Comparison of ENCODE assay signal across 17 cellular contexts in genomic region chr2:792687-793086, GRCh38.
DNase-seq lines count a peak whose midpoint lies in the region; ATAC-seq, FAIRE-seq and TF ChIP-seq lines count a peak whose summit lies in the region.
"Had no signal": no experiment of that assay in that cellular context is flagged by ENCODE, and none has a peak within 500 bp of the region (broad histone marks: within the 10 kb centered on the region; RNA-seq: fewer than 3 reads in every experiment).

No MANE protein-coding gene starts in this region.

- H3K23me2 ChIP-seq in H1 (ENCODE audit: low read depth, low read length), result no peaks in the 10 kb centered on the region

- H3K56ac ChIP-seq in H1 (replicated peaks; ENCODE audit: insufficient read length, low read depth, low read length), result no peak overlapping the region

- H4K20me1 ChIP-seq in H1 (replicated peaks in 1 of 2; ENCODE audit: control insufficient read depth in 1 of 2, insufficient read depth in 2 of 2, low read length in 2 of 2) (no peaks in the 10 kb centered on the region), hepatocyte (ENCODE audit: insufficient read depth, poor library complexity, severe bottlenecking) (no peaks in the 10 kb centered on the region)
- H4K20me1 ChIP-seq: BLaER1 had no signal

- CTCF ChIA-PET in H1 (lab: Charles Lee; ENCODE audit: partially characterized antibody), result no interaction called here

- H3K4me1 ChIP-seq in H1 (replicated peaks in 1 of 4; ENCODE audit: control insufficient read depth in 3 of 4, insufficient read depth in 4 of 4, low read length in 3 of 4), result peaks cover 0 to 3% (median 0%) of the 10 kb centered on the region in 4 experiments; a peak in 1 of 7 replicates
- H3K4me1 ChIP-seq in neuronal stem cell (ENCODE audit: control insufficient read depth in 2 of 2, insufficient read depth in 1 of 2, low read depth in 1 of 2, low read length in 2 of 2), result no peaks in the 10 kb centered on the region
- no peaks in the 10 kb centered on the region for H3K4me1 ChIP-seq in hepatocyte (ENCODE audit: insufficient read depth)
- H3K4me1 ChIP-seq: BLaER1 had no signal

- H3K14ac ChIP-seq in H1 (ENCODE audit: insufficient read length) (no peak overlapping the region), neuronal stem cell (ENCODE audit: low read length) (no peak overlapping the region)

- H3K9me2 ChIP-seq in hepatocyte (replicated peaks; ENCODE audit: insufficient read depth), result no peaks in the 10 kb centered on the region

- no peak overlapping the region for H4K5ac ChIP-seq in H1 (ENCODE audit: insufficient read length, low read depth, low read length)

- no peak for FAIRE-seq in H1 (lab: Jason Lieb, UNC)
- FAIRE-seq: D721Med, G401.6, GM12892 had no signal

- TF ChIP-seq CTCF in C4-2B (conservative IDR thresholded peaks at IDR 0.05), result no peak
- TF ChIP-seq CTCF in H1 (IDR thresholded peaks at IDR 0.05; ENCODE audit: control extremely low read depth in 1 of 3, insufficient read depth in 1 of 3, low read depth in 1 of 3, low read length in 3 of 3), result no peak
- no peak for TF ChIP-seq CTCF in hepatocyte (IDR thresholded peaks at IDR 0.05; ENCODE audit: poor library complexity)

- H2AK5ac ChIP-seq in H1 (ENCODE audit: low read depth, low read length) (no peak overlapping the region), neuronal stem cell (ENCODE audit: low read depth, low read length) (no peak overlapping the region)

- H3K4ac ChIP-seq in H1 (replicated peaks; ENCODE audit: insufficient read length, low read depth, low read length) (no peak overlapping the region), neuronal stem cell (ENCODE audit: low read length) (no peak overlapping the region)

- no peak for TF ChIP-seq POLR2A in H1 (IDR thresholded peaks at IDR 0.05; ENCODE audit: control extremely low read depth in 1 of 2, low read depth in 2 of 2, low read length in 2 of 2)

- H3K9me3 ChIP-seq in H1 (ENCODE audit: insufficient read depth in 2 of 2, low read depth in 1 of 2, low read length in 1 of 2) (peaks cover 12% of the 10 kb centered on the region in 2 experiments; a peak in 3 of 4 replicates), neuronal stem cell (replicated peaks in 1 of 2; ENCODE audit: control insufficient read depth in 2 of 2, insufficient read depth in 1 of 2, low read depth in 1 of 2, low read length in 2 of 2) (peaks cover 0 to 10% of the 10 kb centered on the region in 2 donors), hepatocyte (ENCODE audit: low read depth) (no peaks in the 10 kb centered on the region)

- H4K91ac ChIP-seq in H1 (replicated peaks; ENCODE audit: insufficient read length, low read length) (no peak overlapping the region), neuronal stem cell (ENCODE audit: low read depth, low read length, poor library complexity) (no peak overlapping the region)

- H3K23ac ChIP-seq in H1 (ENCODE audit: insufficient read length) (no peak overlapping the region), neuronal stem cell (ENCODE audit: low read depth, low read length, poor library complexity) (no peak overlapping the region)

- no peak overlapping the region for H2BK12ac ChIP-seq in H1 (ENCODE audit: low read depth, low read length)
- no peak overlapping the region for H2BK12ac ChIP-seq in neuronal stem cell (ENCODE audit: low read length)

- no peaks in the 10 kb centered on the region for H3K79me1 ChIP-seq in H1 (ENCODE audit: low read depth, low read length)
- H3K79me1 ChIP-seq in neuronal stem cell (ENCODE audit: low read depth, low read length), result no peaks in the 10 kb centered on the region

- H2BK20ac ChIP-seq in H1 (ENCODE audit: low read length), result no peak overlapping the region

- H3K27ac ChIP-seq in C4-2B, result peak overlapping the region; percentile 26; the same call in 1 of the 2 replicates
- H3K27ac ChIP-seq in H1 (ENCODE audit: low read depth, low read length), result no peak overlapping the region
- no peak overlapping the region for H3K27ac ChIP-seq in neuronal stem cell (replicated peaks; ENCODE audit: low read length)
- H3K27ac ChIP-seq in hepatocyte, result no peak overlapping the region
- H3K27ac ChIP-seq: BLaER1 had no signal

- no peak overlapping the region for H2BK5ac ChIP-seq in H1 (ENCODE audit: low read depth, low read length)
- H2BK5ac ChIP-seq in neuronal stem cell (ENCODE audit: low read length), result no peak overlapping the region

- H3K18ac ChIP-seq in H1 (ENCODE audit: extremely low read depth, low read length) (no peak overlapping the region), neuronal stem cell (ENCODE audit: low read length) (no peak overlapping the region)

- in situ Hi-C loops in G401 (cut with HindIII; ENCODE audit: low sequenced_read_pairs), result no loop called here

- H2BK15ac ChIP-seq in H1 (ENCODE audit: low read length) (no peak overlapping the region), neuronal stem cell (ENCODE audit: low read length) (no peak overlapping the region)

- H4K8ac ChIP-seq in H1 (ENCODE audit: extremely low read depth, insufficient read depth, low read length) (no peak overlapping the region), neuronal stem cell (ENCODE audit: low read depth, low read length) (no peak overlapping the region)

- H3K36me3 ChIP-seq in H1 (ENCODE audit: control insufficient read depth in 2 of 4, insufficient read depth in 4 of 4, low read length in 3 of 4), result no peaks in the 10 kb centered on the region
- no peaks in the 10 kb centered on the region for H3K36me3 ChIP-seq in neuronal stem cell (replicated peaks in 1 of 2; ENCODE audit: control insufficient read depth in 2 of 2, insufficient read depth in 2 of 2, low read length in 2 of 2)
- no peaks in the 10 kb centered on the region for H3K36me3 ChIP-seq in hepatocyte (replicated peaks; ENCODE audit: insufficient read depth, low read depth)
- H3K36me3 ChIP-seq: BLaER1 had no signal

- no peak overlapping the region for H3K9ac ChIP-seq in H1 (replicated peaks in 1 of 4; ENCODE audit: extremely low read depth in 1 of 4, low read depth in 3 of 4, low read length in 3 of 4)
- peak overlapping the region; percentile 12 for H3K9ac ChIP-seq in neuronal stem cell (ENCODE audit: low read depth, low read length, poor library complexity)
- H3K9ac ChIP-seq: BLaER1 had no signal

- WGBS in H1 (ENCODE audit: extremely low coverage in 1 of 2, insufficient coverage in 1 of 2, insufficient read length in 1 of 2, insufficient replicate concordance in 2 of 2, low coverage in 1 of 2, low lambda C conversion rate in 2 of 2, missing lambda C conversion rate in 1 of 2), 2 experiments, result 95% methylated on average over 12 of the region's 13 CpGs; no CpG with 5 or more reads in 1 of the 2 experiments
- WGBS in neuronal stem cell (ENCODE audit: extremely low coverage in 2 of 2, insufficient read length in 2 of 2, insufficient replicate concordance in 1 of 2), 2 donors, result no CpG with 5 or more reads among the region's 13 CpGs
- 93% methylated on average over 13 of the region's 13 CpGs for WGBS in hepatocyte (ENCODE audit: low lambda C conversion rate, missing lambda C conversion rate)

- H2BK120ac ChIP-seq in H1 (replicated peaks; ENCODE audit: low read depth, low read length) (no peak overlapping the region), neuronal stem cell (ENCODE audit: low read depth, low read length) (no peak overlapping the region)

- peak; percentile 61 for DNase-seq in G401 (ENCODE audit: low spot score)
- no peak for DNase-seq in H1 (ENCODE audit: low read depth in 1 of 2, low spot score in 2 of 2)
- no peak for DNase-seq in neuronal stem cell (ENCODE audit: low spot score)
- no peak for DNase-seq in hepatocyte (ENCODE audit: low spot score)
- DNase-seq: CD4-positive, alpha-beta T cell; CD8-positive, alpha-beta memory T cell; DMS 273 treated with DMSO at 0.1 percent for 48 hours; DMS53; GOT3; H7; HCEC 1CT had no signal

- no peaks in the 10 kb centered on the region for H3K79me2 ChIP-seq in H1 (ENCODE audit: control insufficient read depth in 1 of 2, insufficient read depth in 2 of 2, low read length in 2 of 2)
- H3K79me2 ChIP-seq in hepatocyte, result no peaks in the 10 kb centered on the region

- H3K27me3 ChIP-seq in H1 (replicated peaks in 1 of 4; ENCODE audit: control insufficient read depth in 3 of 4, extremely low read depth in 1 of 4, insufficient read depth in 3 of 4, low read length in 3 of 4) (peaks cover 0 to 5% (median 0%) of the 10 kb centered on the region in 4 experiments; a peak in 2 of 7 replicates), neuronal stem cell (ENCODE audit: control insufficient read depth in 3 of 3, insufficient read depth in 3 of 3, low read depth in 1 of 3, low read length in 3 of 3) (no peaks in the 10 kb centered on the region), hepatocyte (no peaks in the 10 kb centered on the region)
- H3K27me3 ChIP-seq: BLaER1 had no signal

- H3K4me2 ChIP-seq in H1 (ENCODE audit: insufficient read depth in 1 of 2, low read depth in 2 of 2, low read length in 2 of 2) (no peak overlapping the region), neuronal stem cell (ENCODE audit: insufficient read depth, low read length, poor library complexity, severe bottlenecking) (no peak overlapping the region), hepatocyte (no peak overlapping the region)
- H3K4me2 ChIP-seq: BLaER1 had no signal

- no peak for ATAC-seq in HG03139 (IDR thresholded peaks at IDR 0.05; ENCODE audit: unreplicated experiment)

- TF ChIP-seq RAD21 in H1 (IDR thresholded peaks at IDR 0.05 in 1 of 2, conservative IDR thresholded peaks at IDR 0.05 in 1 of 2; ENCODE audit: low read depth in 2 of 2, low read length in 2 of 2), result no peak

- H2AFZ ChIP-seq in H1 (ENCODE audit: low read length) (0 out of 2 replicates have a peak overlapping the region, but pooled peaks have one; percentile 12), neuronal stem cell (ENCODE audit: low read length) (no peak overlapping the region), hepatocyte (no peak overlapping the region)

- POLR2A ChIA-PET in H1 (lab: Charles Lee; ENCODE audit: partially characterized antibody), result no interaction called here

- TF ChIP-seq EP300 in H1 (IDR thresholded peaks at IDR 0.05; ENCODE audit: borderline replicate concordance in 1 of 2, low read depth in 2 of 2, low read length in 2 of 2), result no peak

- H3K4me3 ChIP-seq in H1 (ENCODE audit: extremely low read depth in 1 of 4, insufficient read depth in 2 of 4, low read depth in 3 of 4, low read length in 4 of 4) (no peak overlapping the region), neuronal stem cell (ENCODE audit: low read length in 2 of 2) (no peak overlapping the region), hepatocyte (no peak overlapping the region)
- H3K4me3 ChIP-seq: BLaER1 had no signal

TF ChIP-seq in H1, 55 proteins besides CTCF, POLR2A, EP300 and RAD21 (continues in another document):
- TF ChIP-seq EZH2 (IDR thresholded peaks at IDR 0.05; ENCODE audit: low read depth, low read length, severe bottlenecking) (no peak), TAF7 (optimal IDR thresholded peaks at IDR 0.05; ENCODE audit: borderline replicate concordance, low read depth, low read length) (no peak), TEAD4 (IDR thresholded peaks at IDR 0.05; ENCODE audit: low read depth, low read length) (no peak), NANOG (IDR thresholded peaks at IDR 0.05; ENCODE audit: insufficient read depth, low read depth, low read length, poor library complexity, severe bottlenecking) (no peak), TCF12 (IDR thresholded peaks at IDR 0.05; ENCODE audit: low read depth, low read length) (no peak), RFX5 (IDR thresholded peaks at IDR 0.05; ENCODE audit: borderline replicate concordance, low read depth, low read length) (no peak), SIX5 (IDR thresholded peaks at IDR 0.05; ENCODE audit: low read depth, low read length) (no peak), SP2 (IDR thresholded peaks at IDR 0.05; ENCODE audit: low read length) (no peak)
